Comparison of ENCODE assay signal across 1 cellular context in the genomic region with DNA sequence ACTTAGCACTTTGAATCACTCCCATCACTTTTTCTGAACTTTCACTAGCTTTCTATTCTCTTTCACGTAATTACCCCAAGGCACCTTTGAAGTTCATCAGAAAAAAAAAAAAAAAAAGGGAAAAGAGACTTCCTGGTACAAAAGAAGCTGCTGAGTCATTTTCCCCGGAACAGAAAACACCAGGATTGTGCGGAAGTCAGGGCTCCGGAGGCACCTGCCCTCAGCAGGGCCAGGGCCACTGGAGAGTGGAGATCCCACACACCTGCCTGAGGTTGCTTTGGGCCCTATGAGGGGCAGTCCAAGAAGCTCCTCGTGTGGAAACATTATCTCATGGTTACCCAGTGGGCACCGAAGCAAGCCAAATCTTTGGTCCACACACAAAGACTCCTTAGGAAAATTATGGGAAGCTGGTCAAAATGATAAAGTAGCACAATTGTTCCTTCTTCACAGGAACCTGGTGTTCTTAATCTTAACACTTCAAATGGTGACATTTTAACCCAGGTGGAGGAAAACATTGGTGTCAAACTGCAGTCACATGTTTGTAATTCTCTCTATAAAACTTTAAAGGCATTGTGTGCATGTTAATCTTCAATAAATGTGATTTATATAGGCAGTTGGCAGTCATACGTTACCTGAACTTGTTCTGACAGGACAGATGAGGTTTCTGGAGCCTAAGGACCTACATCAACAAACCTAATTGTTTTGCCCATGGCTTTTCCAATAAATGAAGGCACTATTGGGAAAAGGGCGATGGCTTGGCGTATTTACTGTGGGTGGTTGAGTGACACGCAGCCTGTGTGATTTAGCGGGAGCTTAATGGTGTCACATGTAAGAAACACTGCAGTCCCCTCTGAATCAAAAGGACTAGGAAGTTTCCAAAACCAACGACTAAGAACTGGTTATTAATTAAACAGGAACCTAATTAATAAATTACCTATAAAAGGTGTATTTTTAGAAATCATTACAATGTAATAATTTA.
TF ChIP-seq lines count a peak whose summit lies in the region.

No MANE protein-coding gene starts in this region.

TF ChIP-seq in GM23338, 12 proteins besides CTCF, POLR2A, EP300 and RAD21:
- TF ChIP-seq, protein P1, sequence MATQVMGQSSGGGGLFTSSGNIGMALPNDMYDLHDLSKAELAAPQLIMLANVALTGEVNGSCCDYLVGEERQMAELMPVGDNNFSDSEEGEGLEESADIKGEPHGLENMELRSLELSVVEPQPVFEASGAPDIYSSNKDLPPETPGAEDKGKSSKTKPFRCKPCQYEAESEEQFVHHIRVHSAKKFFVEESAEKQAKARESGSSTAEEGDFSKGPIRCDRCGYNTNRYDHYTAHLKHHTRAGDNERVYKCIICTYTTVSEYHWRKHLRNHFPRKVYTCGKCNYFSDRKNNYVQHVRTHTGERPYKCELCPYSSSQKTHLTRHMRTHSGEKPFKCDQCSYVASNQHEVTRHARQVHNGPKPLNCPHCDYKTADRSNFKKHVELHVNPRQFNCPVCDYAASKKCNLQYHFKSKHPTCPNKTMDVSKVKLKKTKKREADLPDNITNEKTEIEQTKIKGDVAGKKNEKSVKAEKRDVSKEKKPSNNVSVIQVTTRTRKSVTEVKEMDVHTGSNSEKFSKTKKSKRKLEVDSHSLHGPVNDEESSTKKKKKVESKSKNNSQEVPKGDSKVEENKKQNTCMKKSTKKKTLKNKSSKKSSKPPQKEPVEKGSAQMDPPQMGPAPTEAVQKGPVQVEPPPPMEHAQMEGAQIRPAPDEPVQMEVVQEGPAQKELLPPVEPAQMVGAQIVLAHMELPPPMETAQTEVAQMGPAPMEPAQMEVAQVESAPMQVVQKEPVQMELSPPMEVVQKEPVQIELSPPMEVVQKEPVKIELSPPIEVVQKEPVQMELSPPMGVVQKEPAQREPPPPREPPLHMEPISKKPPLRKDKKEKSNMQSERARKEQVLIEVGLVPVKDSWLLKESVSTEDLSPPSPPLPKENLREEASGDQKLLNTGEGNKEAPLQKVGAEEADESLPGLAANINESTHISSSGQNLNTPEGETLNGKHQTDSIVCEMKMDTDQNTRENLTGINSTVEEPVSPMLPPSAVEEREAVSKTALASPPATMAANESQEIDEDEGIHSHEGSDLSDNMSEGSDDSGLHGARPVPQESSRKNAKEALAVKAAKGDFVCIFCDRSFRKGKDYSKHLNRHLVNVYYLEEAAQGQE (IDR thresholded peaks at IDR 0.05; ENCODE audit: unreplicated experiment), result no peak
- TF ChIP-seq, protein P2, sequence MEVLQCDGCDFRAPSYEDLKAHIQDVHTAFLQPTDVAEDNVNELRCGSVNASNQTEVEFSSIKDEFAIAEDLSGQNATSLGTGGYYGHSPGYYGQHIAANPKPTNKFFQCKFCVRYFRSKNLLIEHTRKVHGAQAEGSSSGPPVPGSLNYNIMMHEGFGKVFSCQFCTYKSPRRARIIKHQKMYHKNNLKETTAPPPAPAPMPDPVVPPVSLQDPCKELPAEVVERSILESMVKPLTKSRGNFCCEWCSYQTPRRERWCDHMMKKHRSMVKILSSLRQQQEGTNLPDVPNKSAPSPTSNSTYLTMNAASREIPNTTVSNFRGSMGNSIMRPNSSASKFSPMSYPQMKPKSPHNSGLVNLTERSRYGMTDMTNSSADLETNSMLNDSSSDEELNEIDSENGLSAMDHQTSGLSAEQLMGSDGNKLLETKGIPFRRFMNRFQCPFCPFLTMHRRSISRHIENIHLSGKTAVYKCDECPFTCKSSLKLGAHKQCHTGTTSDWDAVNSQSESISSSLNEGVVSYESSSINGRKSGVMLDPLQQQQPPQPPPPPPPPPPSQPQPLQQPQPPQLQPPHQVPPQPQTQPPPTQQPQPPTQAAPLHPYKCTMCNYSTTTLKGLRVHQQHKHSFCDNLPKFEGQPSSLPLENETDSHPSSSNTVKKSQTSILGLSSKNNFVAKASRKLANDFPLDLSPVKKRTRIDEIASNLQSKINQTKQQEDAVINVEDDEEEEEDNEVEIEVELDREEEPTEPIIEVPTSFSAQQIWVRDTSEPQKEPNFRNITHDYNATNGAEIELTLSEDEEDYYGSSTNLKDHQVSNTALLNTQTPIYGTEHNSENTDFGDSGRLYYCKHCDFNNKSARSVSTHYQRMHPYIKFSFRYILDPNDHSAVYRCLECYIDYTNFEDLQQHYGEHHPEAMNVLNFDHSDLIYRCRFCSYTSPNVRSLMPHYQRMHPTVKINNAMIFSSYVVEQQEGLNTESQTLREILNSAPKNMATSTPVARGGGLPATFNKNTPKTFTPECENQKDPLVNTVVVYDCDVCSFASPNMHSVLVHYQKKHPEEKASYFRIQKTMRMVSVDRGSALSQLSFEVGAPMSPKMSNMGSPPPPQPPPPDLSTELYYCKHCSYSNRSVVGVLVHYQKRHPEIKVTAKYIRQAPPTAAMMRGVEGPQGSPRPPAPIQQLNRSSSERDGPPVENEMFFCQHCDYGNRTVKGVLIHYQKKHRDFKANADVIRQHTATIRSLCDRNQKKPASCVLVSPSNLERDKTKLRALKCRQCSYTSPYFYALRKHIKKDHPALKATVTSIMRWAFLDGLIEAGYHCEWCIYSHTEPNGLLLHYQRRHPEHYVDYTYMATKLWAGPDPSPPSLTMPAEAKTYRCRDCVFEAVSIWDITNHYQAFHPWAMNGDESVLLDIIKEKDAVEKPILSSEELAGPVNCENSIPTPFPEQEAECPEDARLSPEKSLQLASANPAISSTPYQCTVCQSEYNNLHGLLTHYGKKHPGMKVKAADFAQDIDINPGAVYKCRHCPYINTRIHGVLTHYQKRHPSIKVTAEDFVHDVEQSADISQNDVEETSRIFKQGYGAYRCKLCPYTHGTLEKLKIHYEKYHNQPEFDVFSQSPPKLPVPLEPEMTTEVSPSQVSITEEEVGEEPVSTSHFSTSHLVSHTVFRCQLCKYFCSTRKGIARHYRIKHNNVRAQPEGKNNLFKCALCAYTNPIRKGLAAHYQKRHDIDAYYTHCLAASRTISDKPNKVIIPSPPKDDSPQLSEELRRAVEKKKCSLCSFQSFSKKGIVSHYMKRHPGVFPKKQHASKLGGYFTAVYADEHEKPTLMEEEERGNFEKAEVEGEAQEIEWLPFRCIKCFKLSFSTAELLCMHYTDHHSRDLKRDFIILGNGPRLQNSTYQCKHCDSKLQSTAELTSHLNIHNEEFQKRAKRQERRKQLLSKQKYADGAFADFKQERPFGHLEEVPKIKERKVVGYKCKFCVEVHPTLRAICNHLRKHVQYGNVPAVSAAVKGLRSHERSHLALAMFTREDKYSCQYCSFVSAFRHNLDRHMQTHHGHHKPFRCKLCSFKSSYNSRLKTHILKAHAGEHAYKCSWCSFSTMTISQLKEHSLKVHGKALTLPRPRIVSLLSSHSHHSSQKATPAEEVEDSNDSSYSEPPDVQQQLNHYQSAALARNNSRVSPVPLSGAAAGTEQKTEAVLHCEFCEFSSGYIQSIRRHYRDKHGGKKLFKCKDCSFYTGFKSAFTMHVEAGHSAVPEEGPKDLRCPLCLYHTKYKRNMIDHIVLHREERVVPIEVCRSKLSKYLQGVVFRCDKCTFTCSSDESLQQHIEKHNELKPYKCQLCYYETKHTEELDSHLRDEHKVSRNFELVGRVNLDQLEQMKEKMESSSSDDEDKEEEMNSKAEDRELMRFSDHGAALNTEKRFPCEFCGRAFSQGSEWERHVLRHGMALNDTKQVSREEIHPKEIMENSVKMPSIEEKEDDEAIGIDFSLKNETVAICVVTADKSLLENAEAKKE (CRISPR knock-in tag; IDR thresholded peaks at IDR 0.05), result no peak
- TF ChIP-seq EZH2 (IDR thresholded peaks at IDR 0.05; ENCODE audit: low read depth, unreplicated experiment) (no peak), JUNB (IDR thresholded peaks at IDR 0.05; ENCODE audit: unreplicated experiment) (no peak), ZNF331 (CRISPR knock-in tag; IDR thresholded peaks at IDR 0.05; ENCODE audit: low read depth) (no peak), POLR2AphosphoS5 (IDR thresholded peaks at IDR 0.05; ENCODE audit: low read depth) (no peak), ZNF114 (CRISPR knock-in tag; IDR thresholded peaks at IDR 0.05) (no peak), NANOG (IDR thresholded peaks at IDR 0.05; ENCODE audit: borderline replicate concordance) (no peak), STAT1 (IDR thresholded peaks at IDR 0.05; ENCODE audit: unreplicated experiment) (no peak), CREB1 (CRISPR knock-in tag; IDR thresholded peaks at IDR 0.05; ENCODE audit: low read depth) (no peak), EZH2phosphoT487 (IDR thresholded peaks at IDR 0.05; ENCODE audit: unreplicated experiment) (no peak)
- TF ChIP-seq, protein P3, sequence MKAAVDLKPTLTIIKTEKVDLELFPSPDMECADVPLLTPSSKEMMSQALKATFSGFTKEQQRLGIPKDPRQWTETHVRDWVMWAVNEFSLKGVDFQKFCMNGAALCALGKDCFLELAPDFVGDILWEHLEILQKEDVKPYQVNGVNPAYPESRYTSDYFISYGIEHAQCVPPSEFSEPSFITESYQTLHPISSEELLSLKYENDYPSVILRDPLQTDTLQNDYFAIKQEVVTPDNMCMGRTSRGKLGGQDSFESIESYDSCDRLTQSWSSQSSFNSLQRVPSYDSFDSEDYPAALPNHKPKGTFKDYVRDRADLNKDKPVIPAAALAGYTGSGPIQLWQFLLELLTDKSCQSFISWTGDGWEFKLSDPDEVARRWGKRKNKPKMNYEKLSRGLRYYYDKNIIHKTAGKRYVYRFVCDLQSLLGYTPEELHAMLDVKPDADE (IDR thresholded peaks at IDR 0.05), result no peak
